ENCODE assay signal across 8 cellular contexts in genomic region chr15:79311901-79312553, GRCh38. TPM values are rescaled to one million over a fixed set of nuclear protein-coding genes. Genes with fewer than 3 reads are reported as not detected.
DNase-seq lines count a peak whose midpoint lies in the region; ATAC-seq and TF ChIP-seq lines count a peak whose summit lies in the region.

No MANE protein-coding gene starts in this region.

- no peak for TF ChIP-seq CTCF in thoracic aorta (IDR thresholded peaks at IDR 0.05)

- no peaks in the 10 kb centered on the region for H3K9me3 Mint-ChIP-seq in activated CD4-positive, alpha-beta T cell treated with anti-CD3 and anti-CD28 coated beads, Interleukin-2, amount 10 ng/mL, durations not matched to agents 7 days and 5 days
- no peaks in the 10 kb centered on the region for H3K9me3 Mint-ChIP-seq in activated CD4-positive, alpha-beta memory T cell treated with anti-CD3 and anti-CD28 coated beads, Interleukin-2, amount 10 ng/mL, durations not matched to agents 7 days and 5 days

- no peak for DNase-seq in activated CD4-positive, alpha-beta T cell treated with anti-CD3 and anti-CD28 coated beads, Interleukin-2, amount 10 ng/mL, durations not matched to agents 7 days and 5 days
- no peak for DNase-seq in activated CD4-positive, alpha-beta T cell treated with anti-CD3 and anti-CD28 coated beads for 48 hours
- no peak for DNase-seq in activated CD4-positive, alpha-beta memory T cell treated with anti-CD3 and anti-CD28 coated beads, Interleukin-2, amount 10 ng/mL, durations not matched to agents 7 days and 5 days
- DNase-seq in thoracic aorta (ENCODE audit: low spot score) (no peak), NCI-H2107 treated with DMSO at 0.1 percent for 48 hours (lab: John Stamatoyannopoulos, UW; ENCODE audit: unreplicated experiment) (no peak)

- H3K27ac Mint-ChIP-seq in activated CD4-positive, alpha-beta T cell treated with anti-CD3 and anti-CD28 coated beads, Interleukin-2, amount 10 ng/mL, durations not matched to agents 7 days and 5 days: peak overlapping the region; percentile 82
- peak overlapping the region; percentile 57 for H3K27ac Mint-ChIP-seq in activated CD4-positive, alpha-beta memory T cell treated with anti-CD3 and anti-CD28 coated beads, Interleukin-2, amount 10 ng/mL, durations not matched to agents 7 days and 5 days

- POLR2A ChIA-PET in activated CD4-positive, alpha-beta T cell treated with anti-CD3 and anti-CD28 coated beads, Interleukin-2, amount 10 ng/mL, durations not matched to agents 7 days and 5 days (lab: Charles Lee): no interaction called here
- POLR2A ChIA-PET in activated CD4-positive, alpha-beta memory T cell treated with anti-CD3 and anti-CD28 coated beads, Interleukin-2, amount 10 ng/mL, durations not matched to agents 7 days and 5 days (lab: Charles Lee): interaction anchor here (1.0 to 1.8 kb wide), 4 partner anchors 10 to 584 kb away, joined by 3 to 9 read pairs (median 4); no protein-coding TSS in a partner anchor

- H3K9me3 ChIP-seq in iPS-18c (ENCODE audit: control insufficient read depth, insufficient read depth, low read length) (no peaks in the 10 kb centered on the region), thoracic aorta (no peaks in the 10 kb centered on the region)

- peaks cover 37% of the 10 kb centered on the region for H3K36me3 Mint-ChIP-seq in activated CD4-positive, alpha-beta T cell treated with anti-CD3 and anti-CD28 coated beads, Interleukin-2, amount 10 ng/mL, durations not matched to agents 7 days and 5 days (ENCODE audit: low read depth)
- peaks cover 38% of the 10 kb centered on the region for H3K36me3 Mint-ChIP-seq in activated CD4-positive, alpha-beta memory T cell treated with anti-CD3 and anti-CD28 coated beads, Interleukin-2, amount 10 ng/mL, durations not matched to agents 7 days and 5 days (ENCODE audit: low read depth)

- H3K4me3 Mint-ChIP-seq in activated CD4-positive, alpha-beta T cell treated with anti-CD3 and anti-CD28 coated beads, Interleukin-2, amount 10 ng/mL, durations not matched to agents 7 days and 5 days: peak overlapping the region; percentile 78
- H3K4me3 Mint-ChIP-seq in activated CD4-positive, alpha-beta memory T cell treated with anti-CD3 and anti-CD28 coated beads, Interleukin-2, amount 10 ng/mL, durations not matched to agents 7 days and 5 days: peak overlapping the region; percentile 85

- H3K27me3 Mint-ChIP-seq in activated CD4-positive, alpha-beta T cell treated with anti-CD3 and anti-CD28 coated beads, Interleukin-2, amount 10 ng/mL, durations not matched to agents 7 days and 5 days: peaks cover 29% of the 10 kb centered on the region
- H3K27me3 Mint-ChIP-seq in activated CD4-positive, alpha-beta memory T cell treated with anti-CD3 and anti-CD28 coated beads, Interleukin-2, amount 10 ng/mL, durations not matched to agents 7 days and 5 days: peaks cover 19% of the 10 kb centered on the region

- peaks cover 24% of the 10 kb centered on the region for H3K36me3 ChIP-seq in thoracic aorta

- H3K4me1 ChIP-seq in thoracic aorta (ENCODE audit: control insufficient read depth in 1 of 2, low read depth in 2 of 2): peaks cover 9 to 13% of the 10 kb centered on the region in 2 donors

- H3K4me1 Mint-ChIP-seq in activated CD4-positive, alpha-beta T cell treated with anti-CD3 and anti-CD28 coated beads, Interleukin-2, amount 10 ng/mL, durations not matched to agents 7 days and 5 days: peaks cover 39% of the 10 kb centered on the region
- peaks cover 33% of the 10 kb centered on the region for H3K4me1 Mint-ChIP-seq in activated CD4-positive, alpha-beta memory T cell treated with anti-CD3 and anti-CD28 coated beads, Interleukin-2, amount 10 ng/mL, durations not matched to agents 7 days and 5 days

- no peak overlapping the region for H3K27ac ChIP-seq in thoracic aorta

- CTCF ChIA-PET in activated CD4-positive, alpha-beta T cell treated with anti-CD3 and anti-CD28 coated beads, Interleukin-2, amount 10 ng/mL, durations not matched to agents 7 days and 5 days (lab: Charles Lee): interaction anchor here (1.4 kb wide), 1 partner anchor 19 kb away, joined by 3 read pairs; no protein-coding TSS in a partner anchor
- CTCF ChIA-PET in activated CD4-positive, alpha-beta memory T cell treated with anti-CD3 and anti-CD28 coated beads, Interleukin-2, amount 10 ng/mL, durations not matched to agents 7 days and 5 days (lab: Charles Lee): interaction anchor here (1.0 to 1.6 kb wide), 2 partner anchors 28 to 284 kb away, joined by 3 to 4 read pairs; no protein-coding TSS in a partner anchor

- H3K27me3 ChIP-seq in thoracic aorta (replicated peaks; ENCODE audit: insufficient read depth): no peaks in the 10 kb centered on the region

- ATAC-seq in thoracic aorta (ENCODE audit: insufficient number of reproducible peaks, low FRiP score, low read depth) (no peak), GM18502 (IDR thresholded peaks at IDR 0.05; ENCODE audit: poor library complexity, unreplicated experiment) (no peak), esophagus mucosa (no peak)

- H3K4me3 ChIP-seq in iPS-18c (ENCODE audit: insufficient read depth, low read depth, low read length) (peak overlapping the region; percentile 81), thoracic aorta (peak overlapping the region; percentile 82)

RNA-seq across cellular contexts. Expression of gene TMED3, which starts 1.1 kb away (rescaled TPM):
- 10 to 100 TPM; 32.4 to 33.7 TPM for total RNA-seq in activated CD4-positive, alpha-beta T cell treated with anti-CD3 and anti-CD28 coated beads, Interleukin-2, amount 10 ng/mL, durations not matched to agents 7 days and 5 days
- 10 to 100 TPM; 34.8 to 35.9 TPM for total RNA-seq in activated CD4-positive, alpha-beta memory T cell treated with anti-CD3 and anti-CD28 coated beads, Interleukin-2, amount 10 ng/mL, durations not matched to agents 7 days and 5 days
- 10 to 100 TPM; 50.1 to 74.9 TPM for total RNA-seq in thoracic aorta
- total RNA-seq in esophagus mucosa: 103 TPM

RNA-seq across cellular contexts. Expression of gene ANKRD34C, which starts 29.5 kb away (rescaled TPM):
- total RNA-seq in activated CD4-positive, alpha-beta T cell treated with anti-CD3 and anti-CD28 coated beads, Interleukin-2, amount 10 ng/mL, durations not matched to agents 7 days and 5 days: not detected
- total RNA-seq in activated CD4-positive, alpha-beta memory T cell treated with anti-CD3 and anti-CD28 coated beads, Interleukin-2, amount 10 ng/mL, durations not matched to agents 7 days and 5 days: not detected
- total RNA-seq in thoracic aorta (not detected), esophagus mucosa (not detected)
